ENCODE assay signal across 9 cellular contexts in the genomic region with DNA sequence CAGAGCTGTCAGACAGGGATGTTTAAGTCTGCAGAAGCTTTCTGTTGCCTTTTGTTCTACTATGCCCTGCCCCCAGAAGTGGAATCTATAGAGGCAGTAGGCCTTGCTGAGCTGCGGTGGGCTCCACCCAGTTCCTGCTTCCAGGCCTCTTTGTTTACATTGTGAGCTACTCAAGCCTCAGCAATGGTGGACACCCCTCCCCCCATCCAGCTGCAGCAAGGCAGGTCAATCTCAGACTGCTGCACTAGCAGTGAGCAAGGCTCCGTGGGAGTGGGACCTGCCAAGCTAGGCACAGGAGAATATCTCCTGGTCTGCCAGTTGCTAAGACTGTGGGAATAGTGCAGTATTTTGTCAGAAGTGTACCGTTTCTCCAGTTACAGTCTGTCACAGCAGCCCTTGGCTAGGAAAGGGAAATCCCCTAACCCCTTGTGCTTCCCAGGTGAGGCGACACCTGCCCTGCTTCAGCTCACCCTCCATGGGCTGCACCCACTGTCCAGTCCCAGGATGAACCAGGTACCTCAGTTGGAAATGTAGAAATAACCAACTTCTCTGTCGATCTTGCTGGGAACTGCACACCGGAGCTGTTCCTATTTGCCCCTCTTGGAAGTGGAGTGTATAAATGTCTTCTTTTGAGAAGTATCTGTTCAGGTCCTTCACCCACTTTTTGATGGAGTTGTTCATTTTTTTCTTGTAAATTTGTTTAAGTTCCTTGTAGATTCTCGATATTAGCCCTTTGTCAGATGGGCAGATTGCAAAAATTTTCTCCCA.
DNase-seq lines count a peak whose midpoint lies in the region; ATAC-seq and TF ChIP-seq lines count a peak whose summit lies in the region.
"Had no signal": no experiment of that assay in that cellular context is flagged by ENCODE, and none has a peak within 500 bp of the region (broad histone marks: within the 10 kb centered on the region; RNA-seq: fewer than 3 reads in every experiment).

No MANE protein-coding gene starts in this region.

- CTCF ChIA-PET in activated CD8-positive, alpha-beta memory T cell treated with anti-CD3 and anti-CD28 coated beads, Interleukin-2, amount 10 ng/mL, durations not matched to agents 7 days and 5 days (lab: Charles Lee) = interaction anchor here (1.0 to 1.1 kb wide), 2 partner anchors 24 to 75 kb away, joined by 4 read pairs; no protein-coding TSS in a partner anchor

- no peaks in the 10 kb centered on the region for H3K27me3 ChIP-seq in SJSA1 (replicated peaks)

- no peak for ATAC-seq in activated CD8-positive, alpha-beta memory T cell treated with anti-CD3 and anti-CD28 coated beads, Interleukin-2, amount 10 ng/mL, durations not matched to agents 7 days and 5 days
- no peak for ATAC-seq in HG02798 (IDR thresholded peaks at IDR 0.05; ENCODE audit: poor library complexity, unreplicated experiment)

- peaks cover 20% of the 10 kb centered on the region for H3K9me3 Mint-ChIP-seq in activated CD8-positive, alpha-beta memory T cell treated with anti-CD3 and anti-CD28 coated beads, Interleukin-2, amount 10 ng/mL, durations not matched to agents 7 days and 5 days (ENCODE audit: low read depth)

- peaks cover 25% of the 10 kb centered on the region for H3K4me1 Mint-ChIP-seq in activated CD8-positive, alpha-beta memory T cell treated with anti-CD3 and anti-CD28 coated beads, Interleukin-2, amount 10 ng/mL, durations not matched to agents 7 days and 5 days

- H3K27ac ChIP-seq in SJSA1 = no peak overlapping the region
- H3K27ac ChIP-seq: C4-2B had no signal

- H3K27me3 Mint-ChIP-seq in activated CD8-positive, alpha-beta memory T cell treated with anti-CD3 and anti-CD28 coated beads, Interleukin-2, amount 10 ng/mL, durations not matched to agents 7 days and 5 days = no peaks in the 10 kb centered on the region

- TF ChIP-seq CTCF in GM10266 (IDR thresholded peaks at IDR 0.05; ENCODE audit: control insufficient read depth, insufficient read depth, low read depth, missing control alignments) = no peak

- DNase-seq in activated CD8-positive, alpha-beta memory T cell treated with anti-CD3 and anti-CD28 coated beads, Interleukin-2, amount 10 ng/mL, durations not matched to agents 7 days and 5 days = peak; percentile 77
- DNase-seq in activated CD8-positive, alpha-beta memory T cell treated with anti-CD3 and anti-CD28 coated beads, Interleukin-2, amount 50 U/mL, for 4 hours = no peak
- DNase-seq in SJSA1 (ENCODE audit: low read depth in 1 of 2, low spot score in 2 of 2) (peak; percentile 59 to 89), ecto neural progenitor cell (ENCODE audit: low spot score) (peak; percentile 84), renal cortical epithelial cell (ENCODE audit: low read depth) (peak; percentile 31), GM10266 (ENCODE audit: extremely low spot score) (no peak), NCI-H2171 treated with DMSO at 0.1 percent for 48 hours (lab: John Stamatoyannopoulos, UW) (no peak)

- H3K4me3 ChIP-seq in SJSA1 = no peak overlapping the region

- no peak overlapping the region for H3K4me3 Mint-ChIP-seq in activated CD8-positive, alpha-beta memory T cell treated with anti-CD3 and anti-CD28 coated beads, Interleukin-2, amount 10 ng/mL, durations not matched to agents 7 days and 5 days

- H3K27ac Mint-ChIP-seq in activated CD8-positive, alpha-beta memory T cell treated with anti-CD3 and anti-CD28 coated beads, Interleukin-2, amount 10 ng/mL, durations not matched to agents 7 days and 5 days = peak overlapping the region; percentile 49

- no peaks in the 10 kb centered on the region; the same call in 1 of the 2 replicates for H3K9me3 ChIP-seq in SJSA1 (replicated peaks)

- no peaks in the 10 kb centered on the region for H3K36me3 ChIP-seq in SJSA1

- peaks cover 41% of the 10 kb centered on the region for H3K36me3 Mint-ChIP-seq in activated CD8-positive, alpha-beta memory T cell treated with anti-CD3 and anti-CD28 coated beads, Interleukin-2, amount 10 ng/mL, durations not matched to agents 7 days and 5 days

- H3K4me1 ChIP-seq in SJSA1 (replicated peaks) = peaks cover 15% of the 10 kb centered on the region

Comparison
In these comparisons a context has a peak if more than half of its experiments do, and no peak if none do; other contexts are left out.
1. DNase-seq: peak in activated CD8-positive, alpha-beta memory T cell treated with anti-CD3 and anti-CD28 coated beads, Interleukin-2, amount 10 ng/mL, durations not matched to agents 7 days and 5 days (single experiment), SJSA1 (2 of 2), ecto neural progenitor cell (single experiment) and renal cortical epithelial cell (single experiment); none in activated CD8-positive, alpha-beta memory T cell treated with anti-CD3 and anti-CD28 coated beads, Interleukin-2, amount 50 U/mL, for 4 hours (single experiment), GM10266 (single experiment) and NCI-H2171 treated with DMSO at 0.1 percent for 48 hours (single experiment).